In the genomic region with DNA sequence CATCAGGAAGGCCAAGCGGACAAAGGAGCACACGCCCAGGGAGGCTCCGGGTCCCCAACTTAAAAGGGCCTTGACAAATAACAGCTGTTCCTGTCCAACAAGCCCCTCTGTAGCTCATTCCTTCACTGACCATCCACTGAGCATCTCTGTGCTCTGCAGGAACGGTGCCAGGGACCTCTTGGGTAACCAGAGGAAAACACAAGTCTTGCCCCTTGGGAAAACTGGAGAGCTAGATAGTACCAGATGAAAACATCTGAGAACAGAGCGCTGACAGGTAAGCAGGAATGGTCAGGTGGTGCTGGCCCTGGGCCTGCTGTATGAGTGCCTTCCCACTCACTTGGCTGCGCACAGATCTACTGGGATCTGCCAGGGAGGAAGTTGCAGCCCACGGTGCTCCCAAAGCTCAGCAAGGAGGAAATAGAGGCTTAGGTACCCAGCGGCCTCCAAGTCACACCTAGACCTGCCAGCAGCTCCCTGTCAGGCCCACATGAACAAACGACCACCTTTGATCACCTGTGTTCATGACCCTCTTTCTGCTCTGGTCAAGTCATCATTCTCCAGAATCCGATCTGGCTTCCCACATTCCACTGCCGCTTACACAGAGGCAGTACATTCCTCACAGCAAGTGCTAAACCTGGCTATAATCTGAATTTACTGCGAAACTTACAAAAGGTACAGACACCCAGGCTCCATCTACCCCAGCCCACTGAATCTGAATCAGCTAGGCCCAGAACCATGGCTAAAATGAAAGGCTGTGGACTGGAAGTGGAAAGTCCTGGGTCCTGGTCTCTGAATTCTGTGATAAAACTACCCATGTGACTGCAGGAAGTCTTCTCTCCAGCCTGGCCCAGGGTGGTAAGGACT, we compare ENCODE assay signal across 16 cellular contexts. TPM values are rescaled to one million over a fixed set of nuclear protein-coding genes. Genes with fewer than 3 reads are reported as not detected.
DNase-seq lines count a peak whose midpoint lies in the region; ATAC-seq and TF ChIP-seq lines count a peak whose summit lies in the region.
"Had no signal": no experiment of that assay in that cellular context is flagged by ENCODE, and none has a peak within 500 bp of the region (broad histone marks: within the 10 kb centered on the region; RNA-seq: fewer than 3 reads in every experiment).

No MANE protein-coding gene starts in this region.

- H3K27me3 Mint-ChIP-seq in activated naive CD8-positive, alpha-beta T cell treated with anti-CD3 and anti-CD28 coated beads, Interleukin-2, amount 50 U/mL, for 24 hours: no peaks in the 10 kb centered on the region
- H3K27me3 Mint-ChIP-seq in activated naive CD8-positive, alpha-beta T cell treated with anti-CD3 and anti-CD28 coated beads for 36 hours: no peaks in the 10 kb centered on the region
- H3K27me3 Mint-ChIP-seq in progenitor cell of endocrine pancreas: no peaks in the 10 kb centered on the region

- in situ Hi-C loops in mammary epithelial cell (cut with MboI; ENCODE audit: low sequenced_read_pairs in 2 of 2): no loop called here

- peak overlapping the region; percentile 8 for H3K27ac Mint-ChIP-seq in activated naive CD8-positive, alpha-beta T cell treated with anti-CD3 and anti-CD28 coated beads, Interleukin-2, amount 50 U/mL, for 24 hours
- no peak overlapping the region for H3K27ac Mint-ChIP-seq in activated naive CD8-positive, alpha-beta T cell treated with anti-CD3 and anti-CD28 coated beads for 36 hours
- no peak overlapping the region for H3K27ac Mint-ChIP-seq in progenitor cell of endocrine pancreas

- no peak for TF ChIP-seq CTCF in mammary epithelial cell (conservative IDR thresholded peaks at IDR 0.05 in 1 of 2, IDR thresholded peaks at IDR 0.05 in 1 of 2; ENCODE audit: extremely low read depth in 1 of 2, insufficient read depth in 1 of 2, low read depth in 1 of 2, low read length in 2 of 2)
- TF ChIP-seq CTCF in upper lobe of right lung (IDR thresholded peaks at IDR 0.05): no peak
- TF ChIP-seq CTCF in progenitor cell of endocrine pancreas (IDR thresholded peaks at IDR 0.05; ENCODE audit: unreplicated experiment): no peak

- H3K9ac ChIP-seq in mammary epithelial cell (ENCODE audit: insufficient read depth, low read length): no peak overlapping the region

- H3K79me2 ChIP-seq in mammary epithelial cell (ENCODE audit: insufficient read depth, low read length): peaks cover 45% of the 10 kb centered on the region

- H3K4me3 ChIP-seq in mammary epithelial cell (replicated peaks in 1 of 3; ENCODE audit: insufficient read depth in 1 of 3, low read depth in 2 of 3, low read length in 3 of 3) (no peak overlapping the region), mesodermal cell (ENCODE audit: extremely low read depth, insufficient read depth, low read length, poor library complexity, severe bottlenecking) (no peak overlapping the region), upper lobe of right lung (no peak overlapping the region)
- H3K4me3 ChIP-seq: K562, thoracic aorta had no signal

- H3K4me3 Mint-ChIP-seq in activated naive CD8-positive, alpha-beta T cell treated with anti-CD3 and anti-CD28 coated beads, Interleukin-2, amount 50 U/mL, for 24 hours: no peak overlapping the region
- H3K4me3 Mint-ChIP-seq in activated naive CD8-positive, alpha-beta T cell treated with anti-CD3 and anti-CD28 coated beads for 36 hours: no peak overlapping the region
- H3K4me3 Mint-ChIP-seq in progenitor cell of endocrine pancreas (ENCODE audit: low read depth): no peak overlapping the region

- BruUV-seq in mammary epithelial cell (replicated peaks; lab: Mats Ljungman, UMichigan): no TSS peak

- peaks cover 10% of the 10 kb centered on the region for H3K36me3 Mint-ChIP-seq in activated naive CD8-positive, alpha-beta T cell treated with anti-CD3 and anti-CD28 coated beads, Interleukin-2, amount 50 U/mL, for 24 hours (ENCODE audit: low read depth)
- peaks cover 5% of the 10 kb centered on the region for H3K36me3 Mint-ChIP-seq in activated naive CD8-positive, alpha-beta T cell treated with anti-CD3 and anti-CD28 coated beads for 36 hours
- peaks cover 3% of the 10 kb centered on the region for H3K36me3 Mint-ChIP-seq in progenitor cell of endocrine pancreas (ENCODE audit: insufficient read depth)

- H3K27me3 ChIP-seq in mammary epithelial cell (ENCODE audit: insufficient read depth, low read length) (no peaks in the 10 kb centered on the region), upper lobe of right lung (no peaks in the 10 kb centered on the region)
- H3K27me3 ChIP-seq: neutrophil had no signal

- H3K4me2 ChIP-seq in mammary epithelial cell (ENCODE audit: insufficient read depth, low read depth, low read length): no peak overlapping the region

- H4K20me1 ChIP-seq in mammary epithelial cell (ENCODE audit: insufficient read depth, low read length): no peaks in the 10 kb centered on the region

- ATAC-seq in activated naive CD8-positive, alpha-beta T cell treated with anti-CD3 and anti-CD28 coated beads, Interleukin-2, amount 50 U/mL, for 24 hours: no peak
- peak; percentile 44 for ATAC-seq in upper lobe of right lung
- ATAC-seq in HG02642 (IDR thresholded peaks at IDR 0.05; ENCODE audit: poor library complexity, unreplicated experiment): no peak
- ATAC-seq: K562 had no signal

- no peaks in the 10 kb centered on the region for H3K9me3 Mint-ChIP-seq in activated naive CD8-positive, alpha-beta T cell treated with anti-CD3 and anti-CD28 coated beads, Interleukin-2, amount 50 U/mL, for 24 hours
- no peaks in the 10 kb centered on the region for H3K9me3 Mint-ChIP-seq in activated naive CD8-positive, alpha-beta T cell treated with anti-CD3 and anti-CD28 coated beads for 36 hours
- H3K9me3 Mint-ChIP-seq in progenitor cell of endocrine pancreas (ENCODE audit: low read depth): no peaks in the 10 kb centered on the region

- CTCF ChIA-PET in mammary epithelial cell (lab: Charles Lee; ENCODE audit: low non-redundant PET): no interaction called here

- dilution Hi-C loops in mammary epithelial cell (cut with HindIII; ENCODE audit: low sequenced_read_pairs): no loop called here

- H3K27ac ChIP-seq in mammary epithelial cell (ENCODE audit: insufficient read depth, low read depth, low read length): no peak overlapping the region
- peak overlapping the region; percentile 1 for H3K27ac ChIP-seq in mesodermal cell (ENCODE audit: low read depth, low read length, severe bottlenecking)
- no peak overlapping the region for H3K27ac ChIP-seq in upper lobe of right lung
- H3K27ac ChIP-seq: neutrophil, thoracic aorta had no signal

- WGBS in mammary epithelial cell (ENCODE audit: low coverage, missing lambda C conversion rate): 40% methylated on average over 10 of the region's 12 CpGs
- WGBS in mesodermal cell (ENCODE audit: insufficient coverage in 2 of 2), 2 experiments: 94 to 95% methylated on average over 9 to 12 of the region's 12 CpGs

- H3K4me1 ChIP-seq in mammary epithelial cell (ENCODE audit: insufficient read depth, low read length): peaks cover 27% of the 10 kb centered on the region
- H3K4me1 ChIP-seq in mesodermal cell (ENCODE audit: control insufficient read depth, insufficient read depth, low read length, poor library complexity, severe bottlenecking): peaks cover 14% of the 10 kb centered on the region
- peaks cover 3% of the 10 kb centered on the region for H3K4me1 ChIP-seq in upper lobe of right lung

- peak overlapping the region; percentile 1 for H2AFZ ChIP-seq in mammary epithelial cell (ENCODE audit: low read depth, low read length)

- H3K9me3 ChIP-seq in mammary epithelial cell (replicated peaks; ENCODE audit: insufficient read depth, low read length): no peaks in the 10 kb centered on the region
- H3K9me3 ChIP-seq in mesodermal cell (ENCODE audit: control insufficient read depth, low read length): no peaks in the 10 kb centered on the region
- H3K9me3 ChIP-seq in upper lobe of right lung: no peaks in the 10 kb centered on the region
- H3K9me3 ChIP-seq: neutrophil, thoracic aorta had no signal

- intact Hi-C loops in mammary epithelial cell (cut with micrococcal nuclease): no loop called here
- intact Hi-C loops in upper lobe of right lung (cut with DNase I): no loop called here

- H3K36me3 ChIP-seq in mammary epithelial cell (ENCODE audit: insufficient read depth, low read length): no peaks in the 10 kb centered on the region
- peaks cover 28% of the 10 kb centered on the region for H3K36me3 ChIP-seq in mesodermal cell (ENCODE audit: control insufficient read depth, insufficient read depth, low read length)
- H3K36me3 ChIP-seq in upper lobe of right lung: peaks cover 4% of the 10 kb centered on the region

- no peak for DNase-seq in activated naive CD8-positive, alpha-beta T cell treated with anti-CD3 and anti-CD28 coated beads, Interleukin-2, amount 50 U/mL, for 24 hours
- no peak for DNase-seq in activated naive CD8-positive, alpha-beta T cell treated with anti-CD3 and anti-CD28 coated beads for 36 hours
- DNase-seq in mammary epithelial cell (no peak), upper lobe of right lung (no peak), NCI-H1092 (lab: John Stamatoyannopoulos, UW) (no peak), progenitor cell of endocrine pancreas (ENCODE audit: low spot score, unreplicated experiment) (no peak)
- DNase-seq: ACHN; activated CD4-positive, alpha-beta T cell treated with anti-CD3 and anti-CD28 coated beads for 1 hour; activated T-cell treated with anti-CD3 and anti-CD28 coated beads, Interleukin-2, amount 50 U/mL, for 48 hours; kidney glomerular epithelial cell; NCI-H187 had no signal

- H3K4me1 Mint-ChIP-seq in activated naive CD8-positive, alpha-beta T cell treated with anti-CD3 and anti-CD28 coated beads, Interleukin-2, amount 50 U/mL, for 24 hours: peaks cover 24% of the 10 kb centered on the region
- peaks cover 19% of the 10 kb centered on the region for H3K4me1 Mint-ChIP-seq in activated naive CD8-positive, alpha-beta T cell treated with anti-CD3 and anti-CD28 coated beads for 36 hours
- H3K4me1 Mint-ChIP-seq in progenitor cell of endocrine pancreas (ENCODE audit: low read depth): peaks cover 3% of the 10 kb centered on the region

RNA-seq across cellular contexts. Expression of a gene that starts 12.4 kb away (rescaled TPM):
- total RNA-seq in activated naive CD8-positive, alpha-beta T cell treated with anti-CD3 and anti-CD28 coated beads for 36 hours: 10 to 100 TPM; 29.0 to 31.4 TPM
- total RNA-seq in mammary epithelial cell (10 to 100 TPM; 35.4 to 68.0 TPM), upper lobe of right lung (21.8 TPM), progenitor cell of endocrine pancreas (65.0 and 68.1 TPM in 2 replicates)
- polyA plus RNA-seq in mammary epithelial cell: 27.7 TPM
- polyA minus RNA-seq in mammary epithelial cell: 40.8 TPM
- 50.4 TPM for polyA plus RNA-seq in mesodermal cell (2013, experiment 1 of 2)
- polyA plus RNA-seq in mesodermal cell (2013, experiment 2 of 2): 39.5 TPM

RNA-seq across cellular contexts. Expression of a gene that starts 22.1 kb away (rescaled TPM):
- 100 to 1,000 TPM; 168 to 170 TPM for total RNA-seq in activated naive CD8-positive, alpha-beta T cell treated with anti-CD3 and anti-CD28 coated beads for 36 hours
- 100 to 1,000 TPM in 1 of 2 donors, 10 to 100 TPM in 1; 80.0 to 143 TPM for total RNA-seq in mammary epithelial cell
- 55.9 TPM for polyA plus RNA-seq in mammary epithelial cell
- 170 TPM for polyA minus RNA-seq in mammary epithelial cell
- 166 TPM for polyA plus RNA-seq in mesodermal cell (2013, experiment 1 of 2)
- polyA plus RNA-seq in mesodermal cell (2013, experiment 2 of 2): 152 TPM
- 107 TPM for total RNA-seq in upper lobe of right lung
- 97.4 and 98.7 TPM in 2 replicates for total RNA-seq in progenitor cell of endocrine pancreas
